In the genomic region with DNA sequence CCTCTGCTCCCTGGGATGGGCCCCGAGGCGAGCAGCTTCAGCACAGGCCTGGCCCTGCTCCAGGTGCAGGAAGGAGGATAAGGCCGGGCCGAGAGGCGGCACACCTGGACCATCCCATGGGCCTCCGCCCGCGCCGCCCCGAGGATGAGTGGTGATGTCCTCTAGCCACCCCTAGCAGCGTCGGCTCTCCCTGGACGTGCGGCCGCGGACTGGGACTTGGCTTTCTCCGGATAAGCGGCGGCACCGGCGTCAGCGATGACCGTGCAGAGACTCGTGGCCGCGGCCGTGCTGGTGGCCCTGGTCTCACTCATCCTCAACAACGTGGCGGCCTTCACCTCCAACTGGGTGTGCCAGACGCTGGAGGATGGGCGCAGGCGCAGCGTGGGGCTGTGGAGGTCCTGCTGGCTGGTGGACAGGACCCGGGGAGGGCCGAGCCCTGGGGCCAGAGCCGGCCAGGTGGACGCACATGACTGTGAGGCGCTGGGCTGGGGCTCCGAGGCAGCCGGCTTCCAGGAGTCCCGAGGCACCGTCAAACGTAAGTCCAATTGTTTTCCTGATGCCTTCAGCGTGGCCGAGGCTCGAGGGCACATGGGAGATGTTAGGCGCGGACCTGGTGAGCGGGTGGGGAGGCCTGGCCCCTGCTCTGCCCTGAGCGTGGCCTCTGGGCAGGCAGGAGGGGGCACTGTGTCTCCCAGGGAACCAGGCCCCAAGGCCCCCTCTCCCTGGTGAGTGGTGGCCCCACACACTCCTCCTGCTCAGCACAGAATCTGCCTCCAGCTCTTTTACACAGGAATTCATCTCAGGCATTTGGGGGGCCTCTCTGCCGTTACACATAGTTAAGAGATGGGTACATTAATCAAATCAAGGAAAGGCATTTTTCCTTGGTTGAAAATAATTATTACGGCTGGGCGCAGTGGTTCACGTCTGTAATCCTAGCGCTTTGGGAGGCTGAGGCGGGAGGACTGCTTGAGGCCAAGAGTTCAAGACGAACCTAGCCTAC, we compare ENCODE assay signal across 9 cellular contexts. TPM values are rescaled to one million over a fixed set of nuclear protein-coding genes. Genes with fewer than 3 reads are reported as not detected.
DNase-seq lines count a peak whose midpoint lies in the region; ATAC-seq, FAIRE-seq and TF ChIP-seq lines count a peak whose summit lies in the region.
"Had no signal": no experiment of that assay in that cellular context is flagged by ENCODE, and none has a peak within 500 bp of the region (broad histone marks: within the 10 kb centered on the region; RNA-seq: fewer than 3 reads in every experiment).

No MANE protein-coding gene starts in this region.

- H4K20me1 ChIP-seq in Karpas-422 (ENCODE audit: insufficient read depth, low read depth, low read length): no peaks in the 10 kb centered on the region

- no peak for TF ChIP-seq POLR2A in esophagus squamous epithelium (IDR thresholded peaks at IDR 0.05)

- H3K4me1 ChIP-seq in BE2C (peaks cover 36% of the 10 kb centered on the region), esophagus squamous epithelium (peaks cover 31 to 78% (median 47%) of the 10 kb centered on the region in 3 donors), pancreas (no peaks in the 10 kb centered on the region), Karpas-422 (ENCODE audit: low read length) (no peaks in the 10 kb centered on the region)

- peak in 1 of 4 donors; percentile 3 for ATAC-seq in pancreas
- no peak for ATAC-seq in GM21526 (IDR thresholded peaks at IDR 0.05; ENCODE audit: low FRiP score, unreplicated experiment)
- no peak for ATAC-seq in WTC11
- ATAC-seq in HG03342 (IDR thresholded peaks at IDR 0.05; ENCODE audit: unreplicated experiment): no peak

- H3K9me2 ChIP-seq in Karpas-422 (replicated peaks; ENCODE audit: insufficient read depth, low read length): no peaks in the 10 kb centered on the region

- intact Hi-C loops in esophagus squamous epithelium (cut with DNase I) (no loop called here), pancreas (cut with DNase I) (no loop called here)

- no peak overlapping the region for H3K27ac Mint-ChIP-seq in WTC11

- peak; percentile 51 for DNase-seq in BE2C
- no peak for DNase-seq in esophagus squamous epithelium (lab: John Stamatoyannopoulos, UW)
- peak in 1 of 6 donors; percentile 66 for DNase-seq in pancreas
- DNase-seq in Karpas-422: no peak
- DNase-seq in WTC11 (ENCODE audit: low spot score): no peak

- H3K27me3 ChIP-seq in BE2C (no peaks in the 10 kb centered on the region), esophagus squamous epithelium (no peaks in the 10 kb centered on the region), pancreas (no peaks in the 10 kb centered on the region), Karpas-422 (ENCODE audit: low read length) (no peaks in the 10 kb centered on the region)

- FAIRE-seq in pancreas (lab: Jason Lieb, UNC): no peak

- peaks cover 2% of the 10 kb centered on the region for H3K36me3 ChIP-seq in BE2C
- peaks cover under 1 to 29% (median 10%) of the 10 kb centered on the region in 3 donors for H3K36me3 ChIP-seq in esophagus squamous epithelium
- no peaks in the 10 kb centered on the region for H3K36me3 ChIP-seq in pancreas
- no peaks in the 10 kb centered on the region for H3K36me3 ChIP-seq in Karpas-422 (ENCODE audit: insufficient read depth, low read length)

- H3K9me3 ChIP-seq in BE2C (no peaks in the 10 kb centered on the region), esophagus squamous epithelium (no peaks in the 10 kb centered on the region), pancreas (no peaks in the 10 kb centered on the region), Karpas-422 (ENCODE audit: low read length) (no peaks in the 10 kb centered on the region)

- no peaks in the 10 kb centered on the region for H3K9me3 Mint-ChIP-seq in WTC11

- H3K79me2 ChIP-seq in Karpas-422 (ENCODE audit: low read length): no peaks in the 10 kb centered on the region

- TF ChIP-seq CTCF in BE2C (IDR thresholded peaks at IDR 0.05; ENCODE audit: low read depth, low read length) (peak; percentile 14; the same call in 1 of the 2 replicates), VCaP (conservative IDR thresholded peaks at IDR 0.05) (no peak), esophagus squamous epithelium (IDR thresholded peaks at IDR 0.05) (no peak), pancreas (IDR thresholded peaks at IDR 0.05) (no peak), WTC11 (IDR thresholded peaks at IDR 0.05) (no peak)

- WGBS in esophagus squamous epithelium, 2 donors: 68 to 82% methylated on average over 9 to 10 of the region's 57 CpGs
- 77 to 80% methylated on average over 50 to 57 of the region's 57 CpGs for WGBS in pancreas, 2 donors

- H3K27me3 Mint-ChIP-seq in WTC11 (ENCODE audit: low read depth): no peaks in the 10 kb centered on the region

- H3K4me2 ChIP-seq in Karpas-422 (ENCODE audit: low read depth, low read length, poor library complexity, severe bottlenecking): no peak overlapping the region

- no peaks in the 10 kb centered on the region for H3K4me1 Mint-ChIP-seq in WTC11

- no peak overlapping the region for H3K4me3 Mint-ChIP-seq in WTC11

- H3K36me3 Mint-ChIP-seq in WTC11: no peaks in the 10 kb centered on the region

- no peak overlapping the region for H3K9ac ChIP-seq in Karpas-422 (ENCODE audit: low read length)

- POLR2A ChIA-PET in WTC11 (lab: Charles Lee): no interaction called here

- H3K27ac ChIP-seq in VCaP: peak overlapping the region; percentile 59; the same call in 1 of the 2 replicates
- H3K27ac ChIP-seq in esophagus squamous epithelium: peak overlapping the region; percentile 81 to 92 (median 88)
- H3K27ac ChIP-seq in pancreas: peak overlapping the region in 3 of 4 donors; percentile 28 to 59 (median 33)
- H3K27ac ChIP-seq in Karpas-422 (ENCODE audit: low read length): no peak overlapping the region

- H3K4me3 ChIP-seq in BE2C (ENCODE audit: low read depth, low read length) (peak overlapping the region; percentile 68), esophagus squamous epithelium (peak overlapping the region; percentile 43 to 73 (median 60)), pancreas (peak overlapping the region; percentile 7 to 41 (median 22)), Karpas-422 (ENCODE audit: low read length) (no peak overlapping the region)

- no peak overlapping the region for H2AFZ ChIP-seq in Karpas-422 (ENCODE audit: low read length)

- CTCF ChIA-PET in WTC11 (lab: Charles Lee): no interaction called here

TF ChIP-seq in WTC11, 78 proteins besides CTCF, POLR2A, EP300 and RAD21:
- TF ChIP-seq ZBTB21 (CRISPR knock-in tag; IDR thresholded peaks at IDR 0.05; ENCODE audit: borderline replicate concordance): no peak

RNA-seq across cellular contexts. Expression of a gene that starts 0.9 kb away (rescaled TPM):
- 21.0 TPM for polyA plus RNA-seq in BE2C (2012; ENCODE audit: insufficient read depth, insufficient read length, low read depth)
- total RNA-seq in esophagus squamous epithelium: 10 to 100 TPM in 1 of 4 donors, 1 to 10 TPM in 3; 4.3 to 32.4 (median 7.9) TPM
- total RNA-seq in pancreas: 1 to 10 TPM; 2.4 to 9.6 (median 4.6) TPM
- 1 to 10 TPM; 8.8 to 9.8 TPM for polyA plus RNA-seq in pancreas
- not detected in 2 replicates for total RNA-seq in Karpas-422 (2014; rRNA removed; shearing (Covaris generic); ENCODE audit: low replicate concordance)
- 0.18 to 0.35 TPM (median 0.30 TPM) in 3 replicates for total RNA-seq in WTC11 (2021)
- total RNA-seq: SK-MEL-5 had no signal

RNA-seq across cellular contexts. Expression of a gene that starts 41.2 kb away (rescaled TPM):
- polyA plus RNA-seq in BE2C (2012; ENCODE audit: insufficient read depth, insufficient read length, low read depth): 110 TPM
- total RNA-seq in esophagus squamous epithelium: 10 to 100 TPM; 17.0 to 29.3 (median 21.4) TPM
- 10 to 100 TPM; 11.7 to 22.9 (median 17.5) TPM for total RNA-seq in pancreas
- polyA plus RNA-seq in pancreas: 10 to 100 TPM; 65.9 to 98.7 TPM
- total RNA-seq in Karpas-422 (2014; rRNA removed; shearing (Covaris generic); ENCODE audit: low replicate concordance): 8.7 and 22.0 TPM in 2 replicates
- total RNA-seq in WTC11 (2021): 67.8 to 86.7 TPM (median 71.6 TPM) in 3 replicates

RNA-seq across cellular contexts. Expression of a gene that starts 45.6 kb away (rescaled TPM):
- polyA plus RNA-seq in BE2C (2012; ENCODE audit: insufficient read depth, insufficient read length, low read depth): not detected
- total RNA-seq in esophagus squamous epithelium (not detected), pancreas (not detected), WTC11 (2021) (0.16 to 0.26 TPM (median 0.18 TPM) in 3 replicates)
- not detected for polyA plus RNA-seq in pancreas
- not detected in 2 replicates for total RNA-seq in Karpas-422 (2014; rRNA removed; shearing (Covaris generic); ENCODE audit: low replicate concordance)
- total RNA-seq: SK-MEL-5 had no signal

RNA-seq across cellular contexts. Expression of a gene that starts 59.5 kb away (rescaled TPM):
- polyA plus RNA-seq in BE2C (2012; ENCODE audit: insufficient read depth, insufficient read length, low read depth): 139 TPM
- total RNA-seq in esophagus squamous epithelium (10 to 100 TPM; 21.5 to 41.2 (median 33.6) TPM), pancreas (10 to 100 TPM; 31.0 to 56.1 (median 34.3) TPM), WTC11 (2021) (80.6 to 94.1 TPM (median 90.0 TPM) in 3 replicates)
- polyA plus RNA-seq in pancreas: 10 to 100 TPM; 41.9 to 91.2 TPM
- 8.9 and 29.2 TPM in 2 replicates for total RNA-seq in Karpas-422 (2014; rRNA removed; shearing (Covaris generic); ENCODE audit: low replicate concordance)
